ENCODE assay signal across 27 cellular contexts in genomic region chr20:34507661-34508060, GRCh38.
"Had no signal": no experiment of that assay in that cellular context is flagged by ENCODE, and none has a peak within 500 bp of the region (broad histone marks: within the 10 kb centered on the region; RNA-seq: fewer than 3 reads in every experiment).

No MANE protein-coding gene starts in this region.

- FAIRE-seq: bronchial epithelial cell, TTC549 had no signal

- H3K27ac Mint-ChIP-seq: activated CD4-positive, alpha-beta T cell treated with anti-CD3 and anti-CD28 coated beads, Interleukin-2, amount 10 ng/mL, durations not matched to agents 7 days and 5 days; activated CD8-positive, alpha-beta T cell treated with anti-CD3 and anti-CD28 coated beads, Interleukin-2, amount 10 ng/mL, durations not matched to agents 7 days and 5 days; activated naive CD4-positive, alpha-beta T cell treated with anti-CD3 and anti-CD28 coated beads for 36 hours; activated T-cell treated with anti-CD3 and anti-CD28 coated beads, Interleukin-2, amount 50 U/mL, for 24 hours; T-helper 2 cell treated with Interferon-gamma antibody and Interleukin-4, amounts not matched to agents 5 μg/mL and 100 μg/mL, for 36 hours had no signal

- DNase-seq: activated CD4-positive, alpha-beta T cell treated with anti-CD3 and anti-CD28 coated beads for 36 hours; activated CD4-positive, alpha-beta T cell treated with anti-CD3 and anti-CD28 coated beads, Interleukin-2, amount 10 ng/mL, durations not matched to agents 7 days and 5 days; activated CD4-positive, alpha-beta T cell treated with anti-CD3 and anti-CD28 coated beads, Interleukin-2, amount 50 U/mL, for 48 hours; activated CD8-positive, alpha-beta T cell treated with anti-CD3 and anti-CD28 coated beads, Interleukin-2, amount 10 ng/mL, durations not matched to agents 7 days and 5 days; activated gamma-delta T cell treated with Interleukin-2 at 50 U/mL for 16 hours; activated naive CD4-positive, alpha-beta T cell treated with anti-CD3 and anti-CD28 coated beads for 36 hours; activated T-cell treated with anti-CD3 and anti-CD28 coated beads, Interleukin-2, amount 50 U/mL, for 24 hours; adrenal gland; anterior cingulate cortex; Karpas-422; KBM-7; NCI-H1105; NCI-H1436; NCI-H1694; NCI-H2029; NCI-H345; NCI-H524 treated with DMSO at 0.1 percent for 48 hours; SHP77; SJCRH30 had no signal

- H3K4me1 Mint-ChIP-seq: activated CD4-positive, alpha-beta T cell treated with anti-CD3 and anti-CD28 coated beads for 36 hours; activated CD4-positive, alpha-beta T cell treated with anti-CD3 and anti-CD28 coated beads, Interleukin-2, amount 10 ng/mL, durations not matched to agents 7 days and 5 days; brain had no signal

- H3K9me3 Mint-ChIP-seq: activated CD4-positive, alpha-beta T cell treated with anti-CD3 and anti-CD28 coated beads, Interleukin-2, amount 10 ng/mL, durations not matched to agents 7 days and 5 days; activated naive CD4-positive, alpha-beta T cell treated with anti-CD3 and anti-CD28 coated beads for 36 hours; activated naive CD4-positive, alpha-beta T cell treated with anti-CD3 and anti-CD28 coated beads, Interleukin-2, amount 50 U/mL, for 72 hours; activated T-cell treated with anti-CD3 and anti-CD28 coated beads, Interleukin-2, amount 50 U/mL, for 24 hours; brain; T-helper 2 cell treated with Interferon-gamma antibody and Interleukin-4, amounts not matched to agents 5 μg/mL and 100 μg/mL, for 36 hours had no signal

- H3K4me3 Mint-ChIP-seq: activated CD4-positive, alpha-beta T cell treated with anti-CD3 and anti-CD28 coated beads for 36 hours; activated CD4-positive, alpha-beta T cell treated with anti-CD3 and anti-CD28 coated beads, Interleukin-2, amount 10 ng/mL, durations not matched to agents 7 days and 5 days; activated CD8-positive, alpha-beta T cell treated with anti-CD3 and anti-CD28 coated beads, Interleukin-2, amount 10 ng/mL, durations not matched to agents 7 days and 5 days; activated naive CD4-positive, alpha-beta T cell treated with anti-CD3 and anti-CD28 coated beads for 36 hours; activated T-cell treated with anti-CD3 and anti-CD28 coated beads, Interleukin-2, amount 50 U/mL, for 24 hours; T-helper 2 cell treated with Interferon-gamma antibody and Interleukin-4, amounts not matched to agents 5 μg/mL and 100 μg/mL, for 36 hours had no signal

- ATAC-seq: activated CD4-positive, alpha-beta T cell treated with anti-CD3 and anti-CD28 coated beads for 36 hours; activated CD4-positive, CD25-positive, alpha-beta regulatory T cell treated with anti-CD3 and anti-CD28 coated beads, Interleukin-2, amount 50 U/mL, for 24 hours; activated CD8-positive, alpha-beta T cell treated with anti-CD3 and anti-CD28 coated beads, Interleukin-2, amount 10 ng/mL, durations not matched to agents 7 days and 5 days; activated naive CD4-positive, alpha-beta T cell treated with anti-CD3 and anti-CD28 coated beads, Interleukin-2, amount 50 U/mL, for 72 hours; Panc1 had no signal

- H3K27me3 ChIP-seq: adrenal gland, SJCRH30 had no signal

- H3K36me3 Mint-ChIP-seq: activated naive CD4-positive, alpha-beta T cell treated with anti-CD3 and anti-CD28 coated beads, Interleukin-2, amount 50 U/mL, for 72 hours had no signal

- H3K27ac ChIP-seq: adrenal gland, SJCRH30, SK-N-MC had no signal

- H3K4me3 ChIP-seq: adrenal gland, SJCRH30, SK-N-MC had no signal

- H3K9me3 ChIP-seq: adrenal gland, SJCRH30 had no signal

- H3K4me1 ChIP-seq: SJCRH30 had no signal

- H3K27me3 Mint-ChIP-seq: activated CD4-positive, alpha-beta T cell treated with anti-CD3 and anti-CD28 coated beads for 36 hours; activated CD4-positive, alpha-beta T cell treated with anti-CD3 and anti-CD28 coated beads, Interleukin-2, amount 10 ng/mL, durations not matched to agents 7 days and 5 days; activated T-cell treated with anti-CD3 and anti-CD28 coated beads, Interleukin-2, amount 50 U/mL, for 24 hours; brain had no signal
